In genomic region chr19:35645680-35646511, GRCh38 we compare ENCODE assay signal across 7 cellular contexts. TPM values are rescaled to one million over a fixed set of nuclear protein-coding genes. Genes with fewer than 3 reads are reported as not detected.
DNase-seq lines count a peak whose midpoint lies in the region; ATAC-seq, FAIRE-seq and TF ChIP-seq lines count a peak whose summit lies in the region.
"Had no signal": no experiment of that assay in that cellular context is flagged by ENCODE, and none has a peak within 500 bp of the region (broad histone marks: within the 10 kb centered on the region; RNA-seq: fewer than 3 reads in every experiment).

No MANE protein-coding gene starts in this region.

- no peak for FAIRE-seq in HepG2 (lab: Jason Lieb, UNC)

- H3K4me3 ChIP-seq in HepG2 (replicated peaks in 1 of 3; ENCODE audit: insufficient read depth in 1 of 3, low read depth in 2 of 3, low read length in 3 of 3) (peak overlapping the region; percentile 65 to 81 (median 66)), right lobe of liver (no peak overlapping the region), iPS-20b (ENCODE audit: low read length) (no peak overlapping the region), vagina (peak overlapping the region in 1 of 2 donors; percentile 65)

- in situ Hi-C loops in HepG2 (cut with HindIII; ENCODE audit: extremely low pct_ligation_motif_present, low pct_unique_long_range_greater_than_20kb) = no loop called here

- H3K36me3 ChIP-seq in HepG2 (replicated peaks in 1 of 2; ENCODE audit: control insufficient read depth in 1 of 2, insufficient read depth in 2 of 2, low read length in 2 of 2) (peaks cover under 1 to 6% of the 10 kb centered on the region in 2 experiments; a peak in 2 of 5 replicates), right lobe of liver (peaks cover 0 to 2% (median 0%) of the 10 kb centered on the region in 4 donors), iPS-20b (ENCODE audit: insufficient read depth, low read depth, low read length) (peaks cover 3% of the 10 kb centered on the region; the same call in 1 of the 2 replicates), vagina (peaks cover 0 to 1% of the 10 kb centered on the region in 2 donors)

- ATAC-seq in HepG2 = no peak
- ATAC-seq in right lobe of liver = no peak
- no peak for ATAC-seq in HG02885 (IDR thresholded peaks at IDR 0.05; ENCODE audit: poor library complexity, unreplicated experiment)

- H3K27me3 ChIP-seq in HepG2 (ENCODE audit: control insufficient read depth in 1 of 2, insufficient read depth in 2 of 2, low read length in 2 of 2) = no peaks in the 10 kb centered on the region; a peak in 1 of 5 replicates
- H3K27me3 ChIP-seq in right lobe of liver = no peaks in the 10 kb centered on the region
- H3K27me3 ChIP-seq in iPS-20b (ENCODE audit: insufficient read depth, low read length) = peaks cover 30% of the 10 kb centered on the region
- no peaks in the 10 kb centered on the region for H3K27me3 ChIP-seq in vagina

- TF ChIP-seq EP300 in HepG2 (IDR thresholded peaks at IDR 0.05; ENCODE audit: low read depth in 2 of 2, low read length in 2 of 2) (no peak), HepG2 (CRISPR knock-in tag; IDR thresholded peaks at IDR 0.05; ENCODE audit: borderline replicate concordance) (no peak)

- intact Hi-C loops in HepG2 (cut with micrococcal nuclease; ENCODE audit: unreplicated experiment) (loop anchor here (10.0 kb wide), 1 partner anchor 91 kb away; no protein-coding TSS in a partner anchor), right lobe of liver (cut with DNase I) (no loop called here), vagina (cut with DNase I) (no loop called here)

- CTCF ChIA-PET in HepG2 (lab: Yijun Ruan, JAX; ENCODE audit: low intra/inter-chr PET ratio, low total read pairs) = no interaction called here

- H3K4me1 ChIP-seq in HepG2 (ENCODE audit: insufficient read depth, low read length) (peaks cover 63% of the 10 kb centered on the region), right lobe of liver (peaks cover 0 to 8% (median 0%) of the 10 kb centered on the region in 4 donors), iPS-20b (ENCODE audit: insufficient read depth, low read length) (peaks cover 16% of the 10 kb centered on the region; the same call in 1 of the 2 replicates), vagina (peaks cover 64% of the 10 kb centered on the region)

- TF ChIP-seq RAD21 in HepG2 (CRISPR knock-in tag; IDR thresholded peaks at IDR 0.05) = no peak

- no peaks in the 10 kb centered on the region for H4K20me1 ChIP-seq in HepG2 (ENCODE audit: insufficient read depth, low read length)

- peaks cover 20% of the 10 kb centered on the region for H3K79me2 ChIP-seq in HepG2 (ENCODE audit: insufficient read depth, low read length)

- H2AFZ ChIP-seq in HepG2 (ENCODE audit: low read length) = peak overlapping the region; percentile 77

- peak overlapping the region; percentile 97 for H3K4me2 ChIP-seq in HepG2 (ENCODE audit: low read depth, low read length)

- no peaks in the 10 kb centered on the region for H3K9me3 ChIP-seq in HepG2 (ENCODE audit: low read length)
- no peaks in the 10 kb centered on the region for H3K9me3 ChIP-seq in right lobe of liver
- no peaks in the 10 kb centered on the region for H3K9me3 ChIP-seq in iPS-20b (ENCODE audit: insufficient read depth, low read depth, low read length)
- H3K9me3 ChIP-seq in vagina = no peaks in the 10 kb centered on the region

- no peak for TF ChIP-seq CTCF in HepG2 (CRISPR knock-in tag; IDR thresholded peaks at IDR 0.05)
- TF ChIP-seq CTCF in right lobe of liver (IDR thresholded peaks at IDR 0.05) = no peak
- TF ChIP-seq CTCF in vagina (IDR thresholded peaks at IDR 0.05) = no peak

- POLR2A ChIA-PET in HepG2 (lab: Yijun Ruan, JAX) = interaction anchor here (4.8 kb wide), 1 partner anchor 15 kb away, joined by 44 read pairs; no protein-coding TSS in a partner anchor

- H3K9ac ChIP-seq in HepG2 (ENCODE audit: insufficient read depth, low read depth, low read length) = peak overlapping the region; percentile 54
- peak overlapping the region; percentile 17; the same call in 1 of the 2 replicates for H3K9ac ChIP-seq in iPS-20b (ENCODE audit: low read depth, low read length)

- BruUV-seq in HepG2 (replicated peaks; lab: Mats Ljungman, UMichigan) = no TSS peak

- 9% methylated on average over 7 of the region's 7 CpGs for WGBS in HepG2 (ENCODE audit: low lambda C conversion rate)
- 66% methylated on average over 7 of the region's 7 CpGs for WGBS in right lobe of liver (ENCODE audit: insufficient coverage, low coverage, low lambda C conversion rate, missing lambda C conversion rate)

- peak overlapping the region; percentile 79 for H3K27ac ChIP-seq in HepG2 (ENCODE audit: extremely low read length, insufficient read depth, low read length)
- H3K27ac ChIP-seq in right lobe of liver = peak overlapping the region in 1 of 3 donors; percentile 74
- H3K27ac ChIP-seq in iPS-20b (ENCODE audit: low read length) = no peak overlapping the region
- H3K27ac ChIP-seq in vagina = peak overlapping the region; percentile 96

- no peak for TF ChIP-seq POLR2A in HepG2 (IDR thresholded peaks at IDR 0.05; ENCODE audit: insufficient read depth in 1 of 2, low read depth in 2 of 2, low read length in 2 of 2)
- no peak for TF ChIP-seq POLR2A in right lobe of liver (IDR thresholded peaks at IDR 0.05)
- TF ChIP-seq POLR2A in vagina (IDR thresholded peaks at IDR 0.05) = no peak

- DNase-seq in HepG2 (ENCODE audit: low spot score) = no peak
- DNase-seq in right lobe of liver = no peak
- no peak for DNase-seq in vagina (ENCODE audit: extremely low spot score in 2 of 2)
- no peak for DNase-seq in SHP77 (lab: John Stamatoyannopoulos, UW)

RNA-seq across cellular contexts. Expression of gene COX6B1, which starts 2.2 kb away (rescaled TPM):
- total RNA-seq in HepG2 (2016; rRNA removed; fragmentation: Illumina TruSeq; extraction: Trizol) = 487 and 598 TPM in 2 replicates
- 218 and 283 TPM in 2 replicates for total RNA-seq in HepG2 (2016; cell fraction: cytosol; rRNA removed; fragmentation: Illumina TruSeq; extraction: Trizol; ENCODE audit: low read depth)
- 483 and 617 TPM in 2 replicates for total RNA-seq in HepG2 (2016; cell fraction: insoluble cytoplasmic fraction; rRNA removed; fragmentation: Illumina TruSeq; extraction: Trizol)
- 247 and 299 TPM in 2 replicates for total RNA-seq in HepG2 (2016; cell fraction: membrane; rRNA removed; fragmentation: Illumina TruSeq; extraction: Trizol)
- total RNA-seq in HepG2 (2016; cell fraction: nucleus; rRNA removed; fragmentation: Illumina TruSeq; extraction: Trizol) = 178 and 186 TPM in 2 replicates
- polyA plus RNA-seq in HepG2 (2011; rRNA removed) = 469 and 481 TPM in 2 replicates
- polyA plus RNA-seq in HepG2 (2011; cell fraction: cytosol; rRNA removed) = 584 and 686 TPM in 2 replicates
- polyA plus RNA-seq in HepG2 (2011; cell fraction: nucleus; rRNA removed) = 208 and 220 TPM in 2 replicates
- polyA plus RNA-seq in HepG2 (2012) = 383 and 386 TPM in 2 replicates
- polyA plus RNA-seq in HepG2 (2016; cell fraction: cytosol; fragmentation: Illumina TruSeq; extraction: Trizol; ENCODE audit: low read depth) = 249 and 303 TPM in 2 replicates
- polyA plus RNA-seq in HepG2 (2016; cell fraction: insoluble cytoplasmic fraction; fragmentation: Illumina TruSeq; extraction: Trizol; ENCODE audit: low read depth) = 687 and 740 TPM in 2 replicates
- 255 and 294 TPM in 2 replicates for polyA plus RNA-seq in HepG2 (2016; cell fraction: membrane; fragmentation: Illumina TruSeq; extraction: Trizol; ENCODE audit: low read depth)
- 319 and 339 TPM in 2 replicates for polyA plus RNA-seq in HepG2 (2016; cell fraction: nucleus; fragmentation: Illumina TruSeq; extraction: Trizol; ENCODE audit: insufficient read depth, low read depth)
- 521 and 803 TPM in 2 replicates for polyA minus RNA-seq in HepG2 (2011; rRNA and poly(A)+ RNA removed; ENCODE audit: low replicate concordance)
- 131 and 134 TPM in 2 replicates for polyA minus RNA-seq in HepG2 (2011; cell fraction: cytosol; rRNA and poly(A)+ RNA removed)
- 44.8 and 54.5 TPM in 2 replicates for polyA minus RNA-seq in HepG2 (2011; cell fraction: nucleus; rRNA and poly(A)+ RNA removed)
- 100 to 1,000 TPM; 189 to 697 (median 228) TPM for total RNA-seq in right lobe of liver
- 265 TPM for total RNA-seq in vagina

RNA-seq across cellular contexts. Expression of gene ETV2, which starts 4.4 kb away (rescaled TPM):
- total RNA-seq in HepG2 (2016; rRNA removed; fragmentation: Illumina TruSeq; extraction: Trizol) (0.20 and 0.46 TPM in 2 replicates), right lobe of liver (1 to 10 TPM in 1 of 6 experiments, under 1 TPM in 3, not detected in 2; 0.38 to 1.2 (median 0.57) TPM), vagina (not detected)
- total RNA-seq in HepG2 (2016; cell fraction: cytosol; rRNA removed; fragmentation: Illumina TruSeq; extraction: Trizol; ENCODE audit: low read depth) = 0.40 and 0.71 TPM in 2 replicates
- total RNA-seq in HepG2 (2016; cell fraction: insoluble cytoplasmic fraction; rRNA removed; fragmentation: Illumina TruSeq; extraction: Trizol) = 0.52 and 0.63 TPM in 2 replicates
- 0.43 and 1.0 TPM in 2 replicates for total RNA-seq in HepG2 (2016; cell fraction: membrane; rRNA removed; fragmentation: Illumina TruSeq; extraction: Trizol)
- 0.60 TPM in 1 of 2 replicates, not detected in the other for total RNA-seq in HepG2 (2016; cell fraction: nucleus; rRNA removed; fragmentation: Illumina TruSeq; extraction: Trizol)
- 0.07 and 0.18 TPM in 2 replicates for polyA plus RNA-seq in HepG2 (2011; rRNA removed)
- polyA plus RNA-seq in HepG2 (2011; cell fraction: cytosol; rRNA removed) = 0.19 and 0.35 TPM in 2 replicates
- not detected in 2 replicates for polyA plus RNA-seq in HepG2 (2011; cell fraction: nucleus; rRNA removed)
- 0.21 TPM in 1 of 2 replicates, not detected in the other for polyA plus RNA-seq in HepG2 (2012)
- polyA plus RNA-seq in HepG2 (2016; cell fraction: cytosol; fragmentation: Illumina TruSeq; extraction: Trizol; ENCODE audit: low read depth) = 2.2 and 2.4 TPM in 2 replicates
- 0.93 and 1.0 TPM in 2 replicates for polyA plus RNA-seq in HepG2 (2016; cell fraction: insoluble cytoplasmic fraction; fragmentation: Illumina TruSeq; extraction: Trizol; ENCODE audit: low read depth)
- 1.2 and 1.8 TPM in 2 replicates for polyA plus RNA-seq in HepG2 (2016; cell fraction: membrane; fragmentation: Illumina TruSeq; extraction: Trizol; ENCODE audit: low read depth)
- polyA plus RNA-seq in HepG2 (2016; cell fraction: nucleus; fragmentation: Illumina TruSeq; extraction: Trizol; ENCODE audit: insufficient read depth, low read depth) = 1.2 TPM in 1 of 2 replicates, not detected in the other
- 0.18 TPM in 1 of 2 replicates, not detected in the other for polyA minus RNA-seq in HepG2 (2011; rRNA and poly(A)+ RNA removed; ENCODE audit: low replicate concordance)
- not detected in 2 replicates for polyA minus RNA-seq in HepG2 (2011; cell fraction: cytosol; rRNA and poly(A)+ RNA removed)
- polyA minus RNA-seq in HepG2 (2011; cell fraction: nucleus; rRNA and poly(A)+ RNA removed) = not detected in 2 replicates

RNA-seq across cellular contexts. Expression of gene RBM42, which starts 17.1 kb away (rescaled TPM):
- total RNA-seq in HepG2 (2016; rRNA removed; fragmentation: Illumina TruSeq; extraction: Trizol) (49.7 and 55.3 TPM in 2 replicates), right lobe of liver (10 to 100 TPM; 27.8 to 46.5 (median 31.0) TPM), vagina (54.3 TPM)
- 6.0 and 6.9 TPM in 2 replicates for total RNA-seq in HepG2 (2016; cell fraction: cytosol; rRNA removed; fragmentation: Illumina TruSeq; extraction: Trizol; ENCODE audit: low read depth)
- 47.3 and 54.7 TPM in 2 replicates for total RNA-seq in HepG2 (2016; cell fraction: insoluble cytoplasmic fraction; rRNA removed; fragmentation: Illumina TruSeq; extraction: Trizol)
- 14.0 and 14.6 TPM in 2 replicates for total RNA-seq in HepG2 (2016; cell fraction: membrane; rRNA removed; fragmentation: Illumina TruSeq; extraction: Trizol)
- total RNA-seq in HepG2 (2016; cell fraction: nucleus; rRNA removed; fragmentation: Illumina TruSeq; extraction: Trizol) = 19.2 and 23.6 TPM in 2 replicates
- 27.2 and 30.6 TPM in 2 replicates for polyA plus RNA-seq in HepG2 (2011; rRNA removed)
- 31.2 and 46.3 TPM in 2 replicates for polyA plus RNA-seq in HepG2 (2011; cell fraction: cytosol; rRNA removed)
- 22.3 and 22.9 TPM in 2 replicates for polyA plus RNA-seq in HepG2 (2011; cell fraction: nucleus; rRNA removed)
- polyA plus RNA-seq in HepG2 (2012) = 29.6 and 31.8 TPM in 2 replicates
- polyA plus RNA-seq in HepG2 (2016; cell fraction: cytosol; fragmentation: Illumina TruSeq; extraction: Trizol; ENCODE audit: low read depth) = 8.2 TPM in 2 replicates
- polyA plus RNA-seq in HepG2 (2016; cell fraction: insoluble cytoplasmic fraction; fragmentation: Illumina TruSeq; extraction: Trizol; ENCODE audit: low read depth) = 57.8 and 72.2 TPM in 2 replicates
- 10.1 and 13.3 TPM in 2 replicates for polyA plus RNA-seq in HepG2 (2016; cell fraction: membrane; fragmentation: Illumina TruSeq; extraction: Trizol; ENCODE audit: low read depth)
- 40.6 and 42.2 TPM in 2 replicates for polyA plus RNA-seq in HepG2 (2016; cell fraction: nucleus; fragmentation: Illumina TruSeq; extraction: Trizol; ENCODE audit: insufficient read depth, low read depth)
- polyA minus RNA-seq in HepG2 (2011; rRNA and poly(A)+ RNA removed; ENCODE audit: low replicate concordance) = 29.9 and 44.8 TPM in 2 replicates
- 18.9 and 20.0 TPM in 2 replicates for polyA minus RNA-seq in HepG2 (2011; cell fraction: cytosol; rRNA and poly(A)+ RNA removed)
- 4.8 and 6.1 TPM in 2 replicates for polyA minus RNA-seq in HepG2 (2011; cell fraction: nucleus; rRNA and poly(A)+ RNA removed)

RNA-seq across cellular contexts. Expression of gene UPK1A, which starts 20.4 kb away (rescaled TPM):
- not detected in 2 replicates for total RNA-seq in HepG2 (2016; rRNA removed; fragmentation: Illumina TruSeq; extraction: Trizol)
- total RNA-seq in HepG2 (2016; cell fraction: cytosol; rRNA removed; fragmentation: Illumina TruSeq; extraction: Trizol; ENCODE audit: low read depth) = not detected in 2 replicates
- not detected in 2 replicates for total RNA-seq in HepG2 (2016; cell fraction: insoluble cytoplasmic fraction; rRNA removed; fragmentation: Illumina TruSeq; extraction: Trizol)
- not detected in 2 replicates for total RNA-seq in HepG2 (2016; cell fraction: membrane; rRNA removed; fragmentation: Illumina TruSeq; extraction: Trizol)
- total RNA-seq in HepG2 (2016; cell fraction: nucleus; rRNA removed; fragmentation: Illumina TruSeq; extraction: Trizol) = not detected in 2 replicates
- 2.5 and 2.9 TPM in 2 replicates for polyA plus RNA-seq in HepG2 (2011; rRNA removed)
- polyA plus RNA-seq in HepG2 (2011; cell fraction: cytosol; rRNA removed) = 2.3 and 3.1 TPM in 2 replicates
- 1.7 and 1.8 TPM in 2 replicates for polyA plus RNA-seq in HepG2 (2011; cell fraction: nucleus; rRNA removed)
- 0.93 and 1.7 TPM in 2 replicates for polyA plus RNA-seq in HepG2 (2012)
- 0.17 TPM in 1 of 2 replicates, not detected in the other for polyA plus RNA-seq in HepG2 (2016; cell fraction: cytosol; fragmentation: Illumina TruSeq; extraction: Trizol; ENCODE audit: low read depth)
- 0.20 TPM in 1 of 2 replicates, not detected in the other for polyA plus RNA-seq in HepG2 (2016; cell fraction: insoluble cytoplasmic fraction; fragmentation: Illumina TruSeq; extraction: Trizol; ENCODE audit: low read depth)
- 0.14 TPM in 1 of 2 replicates, not detected in the other for polyA plus RNA-seq in HepG2 (2016; cell fraction: membrane; fragmentation: Illumina TruSeq; extraction: Trizol; ENCODE audit: low read depth)
- not detected in 2 replicates for polyA plus RNA-seq in HepG2 (2016; cell fraction: nucleus; fragmentation: Illumina TruSeq; extraction: Trizol; ENCODE audit: insufficient read depth, low read depth)
- polyA minus RNA-seq in HepG2 (2011; rRNA and poly(A)+ RNA removed; ENCODE audit: low replicate concordance) = 0.30 and 1.3 TPM in 2 replicates
- 0.88 and 0.89 TPM in 2 replicates for polyA minus RNA-seq in HepG2 (2011; cell fraction: cytosol; rRNA and poly(A)+ RNA removed)
- 0.39 TPM in 1 of 2 replicates, not detected in the other for polyA minus RNA-seq in HepG2 (2011; cell fraction: nucleus; rRNA and poly(A)+ RNA removed)
- total RNA-seq in right lobe of liver = under 1 TPM in 1 of 6 experiments, not detected in 5; 0.27 TPM
- 9.1 TPM for total RNA-seq in vagina
- total RNA-seq: SK-MEL-5 had no signal

RNA-seq across cellular contexts. Expression of gene HAUS5, which starts 33.4 kb away (rescaled TPM):
- total RNA-seq in HepG2 (2016; rRNA removed; fragmentation: Illumina TruSeq; extraction: Trizol) = 9.2 and 17.7 TPM in 2 replicates
- total RNA-seq in HepG2 (2016; cell fraction: cytosol; rRNA removed; fragmentation: Illumina TruSeq; extraction: Trizol; ENCODE audit: low read depth) = 1.0 and 1.2 TPM in 2 replicates
- 8.0 and 19.2 TPM in 2 replicates for total RNA-seq in HepG2 (2016; cell fraction: insoluble cytoplasmic fraction; rRNA removed; fragmentation: Illumina TruSeq; extraction: Trizol)
- total RNA-seq in HepG2 (2016; cell fraction: membrane; rRNA removed; fragmentation: Illumina TruSeq; extraction: Trizol) = 2.8 and 3.4 TPM in 2 replicates
- 21.5 and 24.6 TPM in 2 replicates for total RNA-seq in HepG2 (2016; cell fraction: nucleus; rRNA removed; fragmentation: Illumina TruSeq; extraction: Trizol)
- polyA plus RNA-seq in HepG2 (2011; rRNA removed) = 10.3 and 11.1 TPM in 2 replicates
- 2.0 and 4.0 TPM in 2 replicates for polyA plus RNA-seq in HepG2 (2011; cell fraction: cytosol; rRNA removed)
- polyA plus RNA-seq in HepG2 (2011; cell fraction: nucleus; rRNA removed) = 106 and 171 TPM in 2 replicates
- 8.5 and 13.3 TPM in 2 replicates for polyA plus RNA-seq in HepG2 (2012)
- 1.4 and 1.5 TPM in 2 replicates for polyA plus RNA-seq in HepG2 (2016; cell fraction: cytosol; fragmentation: Illumina TruSeq; extraction: Trizol; ENCODE audit: low read depth)
- 10.5 and 11.3 TPM in 2 replicates for polyA plus RNA-seq in HepG2 (2016; cell fraction: insoluble cytoplasmic fraction; fragmentation: Illumina TruSeq; extraction: Trizol; ENCODE audit: low read depth)
- 3.2 and 3.7 TPM in 2 replicates for polyA plus RNA-seq in HepG2 (2016; cell fraction: membrane; fragmentation: Illumina TruSeq; extraction: Trizol; ENCODE audit: low read depth)
- 82.3 and 83.1 TPM in 2 replicates for polyA plus RNA-seq in HepG2 (2016; cell fraction: nucleus; fragmentation: Illumina TruSeq; extraction: Trizol; ENCODE audit: insufficient read depth, low read depth)
- 4.9 and 17.6 TPM in 2 replicates for polyA minus RNA-seq in HepG2 (2011; rRNA and poly(A)+ RNA removed; ENCODE audit: low replicate concordance)
- polyA minus RNA-seq in HepG2 (2011; cell fraction: cytosol; rRNA and poly(A)+ RNA removed) = 2.4 and 3.0 TPM in 2 replicates
- polyA minus RNA-seq in HepG2 (2011; cell fraction: nucleus; rRNA and poly(A)+ RNA removed) = 11.8 and 13.6 TPM in 2 replicates
- 1 to 10 TPM; 3.7 to 6.1 (median 4.4) TPM for total RNA-seq in right lobe of liver
- total RNA-seq in vagina = 11.0 TPM

Comparison
In these comparisons a context has a peak if more than half of its experiments do, and no peak if none do; other contexts are left out.
1. H3K4me3 ChIP-seq: peak in HepG2 (3 of 3); none in right lobe of liver (0 of 3) and iPS-20b (single experiment).